Comparison of ENCODE assay signal across 12 cellular contexts in the genomic region with DNA sequence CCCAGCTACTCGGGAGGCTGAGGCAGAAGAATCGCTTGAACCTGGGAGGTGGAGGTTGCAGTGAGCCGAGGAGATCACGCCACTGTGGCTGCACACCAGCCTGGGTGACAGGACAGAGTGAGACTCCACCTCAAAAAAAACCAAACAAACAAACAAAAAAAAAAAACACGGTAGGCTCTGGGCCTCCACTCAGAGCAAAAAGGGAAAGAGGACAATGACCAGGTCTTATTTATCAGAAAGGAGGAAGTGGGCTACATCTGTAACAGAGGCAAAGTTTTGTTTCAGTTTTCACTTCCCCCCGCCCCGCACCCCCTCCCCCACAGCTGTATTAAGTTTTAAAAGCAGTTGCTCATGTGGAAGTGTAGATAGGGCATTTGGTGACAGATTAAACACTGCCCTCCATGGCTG.
DNase-seq lines count a peak whose midpoint lies in the region; ATAC-seq and TF ChIP-seq lines count a peak whose summit lies in the region.
"Had no signal": no experiment of that assay in that cellular context is flagged by ENCODE, and none has a peak within 500 bp of the region (broad histone marks: within the 10 kb centered on the region; RNA-seq: fewer than 3 reads in every experiment).

No MANE protein-coding gene starts in this region.

- H3K27me3 Mint-ChIP-seq in T-helper 1 cell treated with Interleukin-12 subunit alpha and Interleukin-12 subunit beta and Interleukin-4 antibody, amounts not matched to agents 30 μg/mL and 1 μg/mL, for 36 hours (ENCODE audit: low read depth), result peaks cover 8% of the 10 kb centered on the region

- H3K36me3 ChIP-seq in psoas muscle (ENCODE audit: insufficient read depth in 1 of 2, low read depth in 1 of 2), result no peaks in the 10 kb centered on the region

- H3K27ac ChIP-seq in psoas muscle, result no peak overlapping the region

- intact Hi-C loops in psoas muscle (cut with DNase I), result no loop called here

- ATAC-seq in GM19395 (IDR thresholded peaks at IDR 0.05; ENCODE audit: unreplicated experiment) (peak; percentile 94), HG03108 (IDR thresholded peaks at IDR 0.05; ENCODE audit: unreplicated experiment) (peak; percentile 90), psoas muscle (no peak)

- H3K9me3 Mint-ChIP-seq in T-helper 1 cell treated with Interleukin-12 subunit alpha and Interleukin-12 subunit beta and Interleukin-4 antibody, amounts not matched to agents 30 μg/mL and 1 μg/mL, for 36 hours, result no peaks in the 10 kb centered on the region
- H3K9me3 Mint-ChIP-seq: activated naive CD8-positive, alpha-beta T cell treated with anti-CD3 and anti-CD28 coated beads for 36 hours; CD4-positive, alpha-beta T cell had no signal

- H3K4me1 ChIP-seq in psoas muscle, result peaks cover 22% of the 10 kb centered on the region

- peak overlapping the region; percentile 55 for H3K27ac Mint-ChIP-seq in T-helper 1 cell treated with Interleukin-12 subunit alpha and Interleukin-12 subunit beta and Interleukin-4 antibody, amounts not matched to agents 30 μg/mL and 1 μg/mL, for 36 hours
- H3K27ac Mint-ChIP-seq: activated naive CD8-positive, alpha-beta T cell treated with anti-CD3 and anti-CD28 coated beads for 36 hours; CD4-positive, alpha-beta T cell had no signal

- no peaks in the 10 kb centered on the region for H3K9me3 ChIP-seq in psoas muscle

- H3K36me3 Mint-ChIP-seq in T-helper 1 cell treated with Interleukin-12 subunit alpha and Interleukin-12 subunit beta and Interleukin-4 antibody, amounts not matched to agents 30 μg/mL and 1 μg/mL, for 36 hours (ENCODE audit: low read depth), result peaks cover 3% of the 10 kb centered on the region
- H3K36me3 Mint-ChIP-seq: activated naive CD8-positive, alpha-beta T cell treated with anti-CD3 and anti-CD28 coated beads for 36 hours had no signal

- no peak for TF ChIP-seq CTCF in psoas muscle (IDR thresholded peaks at IDR 0.05)

- H3K4me1 Mint-ChIP-seq in T-helper 1 cell treated with Interleukin-12 subunit alpha and Interleukin-12 subunit beta and Interleukin-4 antibody, amounts not matched to agents 30 μg/mL and 1 μg/mL, for 36 hours (ENCODE audit: low read depth), result peaks cover 3% of the 10 kb centered on the region

- peak; percentile 73 for DNase-seq in CD1c-positive myeloid dendritic cell (ENCODE audit: extremely low spot score)
- no peak for DNase-seq in NCI-H510A treated with DMSO at 0.1 percent for 48 hours (lab: John Stamatoyannopoulos, UW)
- DNase-seq in psoas muscle, result no peak
- no peak for DNase-seq in NCI-H1436 (lab: John Stamatoyannopoulos, UW)
- DNase-seq in HCEC 1CT, result no peak
- DNase-seq: activated naive CD8-positive, alpha-beta T cell treated with anti-CD3 and anti-CD28 coated beads for 36 hours; CD4-positive, alpha-beta T cell; hippocampal formation; NCI-H187 treated with DMSO at 0.1 percent for 48 hours had no signal

- no peaks in the 10 kb centered on the region for H3K27me3 ChIP-seq in psoas muscle (ENCODE audit: insufficient read depth in 3 of 3, low read length in 2 of 3)

- H3K4me3 ChIP-seq in psoas muscle, result no peak overlapping the region

- 81 to 83% (median 82%) methylated on average over 7 of the region's 7 CpGs for WGBS in psoas muscle, 3 donors

- no peak overlapping the region for H3K4me3 Mint-ChIP-seq in T-helper 1 cell treated with Interleukin-12 subunit alpha and Interleukin-12 subunit beta and Interleukin-4 antibody, amounts not matched to agents 30 μg/mL and 1 μg/mL, for 36 hours
- H3K4me3 Mint-ChIP-seq: activated naive CD8-positive, alpha-beta T cell treated with anti-CD3 and anti-CD28 coated beads for 36 hours; CD4-positive, alpha-beta T cell had no signal

Comparison
In these comparisons a context has a peak if more than half of its experiments do, and no peak if none do; other contexts are left out.
1. ATAC-seq: peak in GM19395 (single experiment) and HG03108 (single experiment); none in psoas muscle (0 of 4).